Comparison of ENCODE assay signal across 12 cellular contexts in genomic region chr2:188787661-188788044, GRCh38.
DNase-seq lines count a peak whose midpoint lies in the region; ATAC-seq, FAIRE-seq and TF ChIP-seq lines count a peak whose summit lies in the region.
"Had no signal": no experiment of that assay in that cellular context is flagged by ENCODE, and none has a peak within 500 bp of the region (broad histone marks: within the 10 kb centered on the region; RNA-seq: fewer than 3 reads in every experiment).

No MANE protein-coding gene starts in this region.

- H3K27me3 ChIP-seq in endothelial cell of umbilical vein (ENCODE audit: control insufficient read depth in 2 of 2, insufficient read depth in 2 of 2, low read length in 2 of 2) = no peaks in the 10 kb centered on the region
- no peaks in the 10 kb centered on the region for H3K27me3 ChIP-seq in mucosa of rectum (ENCODE audit: control insufficient read depth in 2 of 2, insufficient read depth in 2 of 2, low read length in 2 of 2)
- no peaks in the 10 kb centered on the region for H3K27me3 ChIP-seq in thyroid gland

- no peaks in the 10 kb centered on the region for H3K79me2 ChIP-seq in endothelial cell of umbilical vein (ENCODE audit: control insufficient read depth, insufficient read depth, low read length)

- H3K9ac ChIP-seq in endothelial cell of umbilical vein (replicated peaks; ENCODE audit: extremely low read depth, insufficient read depth, low read length) = no peak overlapping the region
- H3K9ac ChIP-seq in mucosa of rectum (ENCODE audit: low read depth in 1 of 2, low read length in 2 of 2) = no peak overlapping the region

- POLR2A ChIA-PET in endothelial cell of umbilical vein (lab: Charles Lee) = no interaction called here

- TF ChIP-seq CTCF in endothelial cell of umbilical vein (IDR thresholded peaks at IDR 0.05; ENCODE audit: extremely low read depth in 1 of 2, insufficient read depth in 1 of 2, low read depth in 1 of 2, low read length in 2 of 2) (no peak), thyroid gland (IDR thresholded peaks at IDR 0.05) (no peak)

- BruUV-seq in endothelial cell of umbilical vein (replicated peaks; lab: Mats Ljungman, UMichigan) = no TSS peak

- DNase-seq in NCI-H69 (lab: John Stamatoyannopoulos, UW) = peak; percentile 69
- peak; percentile 29 for DNase-seq in endothelial cell of umbilical vein (ENCODE audit: low read depth, low spot score)
- DNase-seq in thyroid gland = no peak
- no peak for DNase-seq in NOMO-1 (lab: John Stamatoyannopoulos, UW; ENCODE audit: unreplicated experiment in 2 of 2)
- DNase-seq in NCI-H1694 treated with DMSO at 0.1 percent for 48 hours (lab: John Stamatoyannopoulos, UW) = no peak
- no peak for DNase-seq in Ammon's horn (ENCODE audit: low spot score)
- DNase-seq: activated CD8-positive, alpha-beta memory T cell treated with anti-CD3 and anti-CD28 coated beads, Interleukin-2, amount 10 ng/mL, durations not matched to agents 7 days and 5 days; CD8-positive, alpha-beta memory T cell; NCI-H1092 had no signal

- H3K9me3 ChIP-seq in endothelial cell of umbilical vein (replicated peaks; ENCODE audit: control insufficient read depth, insufficient read depth, low read length) (no peaks in the 10 kb centered on the region), mucosa of rectum (ENCODE audit: control insufficient read depth in 2 of 2, low read length in 2 of 2) (no peaks in the 10 kb centered on the region), thyroid gland (no peaks in the 10 kb centered on the region)

- intact Hi-C loops in endothelial cell of umbilical vein (cut with micrococcal nuclease) (no loop called here), thyroid gland (cut with DNase I) (no loop called here)

- H3K4me2 ChIP-seq in endothelial cell of umbilical vein (ENCODE audit: insufficient read depth, low read length) = no peak overlapping the region

- H3K36me3 ChIP-seq in endothelial cell of umbilical vein (ENCODE audit: control insufficient read depth in 2 of 2, extremely low read depth in 1 of 2, insufficient read depth in 2 of 2, low read length in 2 of 2) (no peaks in the 10 kb centered on the region), mucosa of rectum (ENCODE audit: control insufficient read depth in 2 of 2, insufficient read depth in 2 of 2, low read length in 2 of 2) (no peaks in the 10 kb centered on the region), thyroid gland (no peaks in the 10 kb centered on the region)

- no peak for ATAC-seq in GM21423 (IDR thresholded peaks at IDR 0.05; ENCODE audit: unreplicated experiment)
- ATAC-seq: activated CD8-positive, alpha-beta memory T cell treated with anti-CD3 and anti-CD28 coated beads, Interleukin-2, amount 10 ng/mL, durations not matched to agents 7 days and 5 days; esophagus mucosa had no signal

- H3K27ac ChIP-seq in endothelial cell of umbilical vein (ENCODE audit: insufficient read depth, low read depth, low read length) = no peak overlapping the region
- H3K27ac ChIP-seq in mucosa of rectum (ENCODE audit: low read depth in 2 of 2, low read length in 2 of 2) = peak overlapping the region; percentile 59 to 72
- peak overlapping the region; percentile 70 to 89 (median 83) for H3K27ac ChIP-seq in thyroid gland

- CTCF ChIA-PET in endothelial cell of umbilical vein (lab: Charles Lee) = interaction anchor here (0.6 to 2.2 kb wide), 6 partner anchors 22 to 196 kb away, joined by 3 to 19 read pairs (median 4); no protein-coding TSS in a partner anchor

- H3K4me1 ChIP-seq in endothelial cell of umbilical vein (ENCODE audit: control insufficient read depth, extremely low read depth, insufficient read depth, low read length) (peaks cover 26% of the 10 kb centered on the region), mucosa of rectum (ENCODE audit: control insufficient read depth in 2 of 2, insufficient read depth in 2 of 2, low read length in 2 of 2) (no peaks in the 10 kb centered on the region), thyroid gland (peaks cover 11 to 31% of the 10 kb centered on the region in 2 donors)

- no peak for FAIRE-seq in endothelial cell of umbilical vein (lab: Jason Lieb, UNC)

- dilution Hi-C loops in endothelial cell of umbilical vein (cut with MboI; ENCODE audit: extremely low pct_ligation_motif_present, low sequenced_read_pairs) = no loop called here

- 10 to 11% methylated on average over 2 of the region's 2 CpGs for WGBS in thyroid gland, 2 donors

- peak overlapping the region; percentile 67 for H2AFZ ChIP-seq in endothelial cell of umbilical vein (ENCODE audit: low read depth, low read length)

- TF ChIP-seq POLR2A in endothelial cell of umbilical vein (IDR thresholded peaks at IDR 0.05; ENCODE audit: low read depth, low read length) (no peak), thyroid gland (IDR thresholded peaks at IDR 0.05) (no peak)

- H3K4me3 ChIP-seq in endothelial cell of umbilical vein (replicated peaks in 1 of 3; ENCODE audit: insufficient read depth in 1 of 3, low read depth in 1 of 3, low read length in 3 of 3) = no peak overlapping the region
- no peak overlapping the region for H3K4me3 ChIP-seq in mucosa of rectum (ENCODE audit: low read length in 2 of 2)
- H3K4me3 ChIP-seq in thyroid gland (replicated peaks in 1 of 3) = no peak overlapping the region

- H3K9me1 ChIP-seq in endothelial cell of umbilical vein (replicated peaks; ENCODE audit: control insufficient read depth, extremely low read depth, insufficient read depth, low read length) = no peaks in the 10 kb centered on the region

- no peaks in the 10 kb centered on the region for H4K20me1 ChIP-seq in endothelial cell of umbilical vein (replicated peaks; ENCODE audit: control insufficient read depth, extremely low read depth, insufficient read depth, low read length)

TF ChIP-seq in endothelial cell of umbilical vein, 7 proteins besides CTCF, POLR2A, EP300 and RAD21:
- TF ChIP-seq, protein P1, sequence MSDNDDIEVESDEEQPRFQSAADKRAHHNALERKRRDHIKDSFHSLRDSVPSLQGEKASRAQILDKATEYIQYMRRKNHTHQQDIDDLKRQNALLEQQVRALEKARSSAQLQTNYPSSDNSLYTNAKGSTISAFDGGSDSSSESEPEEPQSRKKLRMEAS (IDR thresholded peaks at IDR 0.05; ENCODE audit: insufficient read depth, insufficient read length) = no peak
- TF ChIP-seq JUN (IDR thresholded peaks at IDR 0.05; ENCODE audit: borderline replicate concordance, insufficient read depth, insufficient read length, low read depth) (no peak), POLR2AphosphoS5 (IDR thresholded peaks at IDR 0.05; ENCODE audit: insufficient read depth, low read depth, low read length) (no peak), MYC (IDR thresholded peaks at IDR 0.05; ENCODE audit: low read depth, low read length) (no peak), GATA2 (IDR thresholded peaks at IDR 0.05; ENCODE audit: insufficient read depth, insufficient read length, low read depth, low read length) (no peak), EZH2 (IDR thresholded peaks at IDR 0.05; ENCODE audit: borderline replicate concordance, low read depth, low read length, severe bottlenecking) (no peak)

Comparison
In these comparisons a context has a peak if more than half of its experiments do, and no peak if none do; other contexts are left out.
1. DNase-seq: peak in NCI-H69 (single experiment) and endothelial cell of umbilical vein (single experiment); none in thyroid gland (0 of 2), NOMO-1 (0 of 2), NCI-H1694 treated with DMSO at 0.1 percent for 48 hours (single experiment) and Ammon's horn (single experiment).